Comparison of ENCODE assay signal across 14 cellular contexts in genomic region chr1:15740833-15741182, GRCh38. TPM values are rescaled to one million over a fixed set of nuclear protein-coding genes. Genes with fewer than 3 reads are reported as not detected.
DNase-seq lines count a peak whose midpoint lies in the region; ATAC-seq and TF ChIP-seq lines count a peak whose summit lies in the region.
"Had no signal": no experiment of that assay in that cellular context is flagged by ENCODE, and none has a peak within 500 bp of the region (broad histone marks: within the 10 kb centered on the region; RNA-seq: fewer than 3 reads in every experiment).

No MANE protein-coding gene starts in this region.

- no peaks in the 10 kb centered on the region for H3K79me2 ChIP-seq in MM.1S (ENCODE audit: low read length)

- H3K4me2 ChIP-seq in MM.1S (ENCODE audit: low read depth, low read length), result peak overlapping the region; percentile 19; the same call in 1 of the 2 replicates

- no peak overlapping the region for H3K4me3 ChIP-seq in MM.1S (ENCODE audit: low read length)
- H3K4me3 ChIP-seq in Peyer's patch, result no peak overlapping the region
- H3K4me3 ChIP-seq in mucosa of stomach (ENCODE audit: low read length), result no peak overlapping the region
- H3K4me3 ChIP-seq in thoracic aorta, result no peak overlapping the region
- H3K4me3 ChIP-seq: SK-N-MC had no signal

- TF ChIP-seq CTCF in MM.1S (IDR thresholded peaks at IDR 0.05; ENCODE audit: low read length) (no peak), Peyer's patch (IDR thresholded peaks at IDR 0.05) (no peak), thoracic aorta (IDR thresholded peaks at IDR 0.05) (no peak), chondrocyte (IDR thresholded peaks at IDR 0.05) (no peak)

- H3K36me3 Mint-ChIP-seq in chondrocyte (ENCODE audit: low read depth), result peaks cover 2% of the 10 kb centered on the region

- H3K9ac ChIP-seq in MM.1S (ENCODE audit: low read length) (no peak overlapping the region), mucosa of stomach (ENCODE audit: low read length) (peak overlapping the region; percentile 3)
- H3K9ac ChIP-seq: KMS-11 had no signal

- no peak overlapping the region for H3K4me3 Mint-ChIP-seq in chondrocyte (ENCODE audit: unreplicated experiment)
- H3K4me3 Mint-ChIP-seq: CD14-positive monocyte, HFFc6 had no signal

- peaks cover 10% of the 10 kb centered on the region for H3K4me1 Mint-ChIP-seq in chondrocyte (ENCODE audit: low read depth)

- no peak overlapping the region for H3K27ac Mint-ChIP-seq in chondrocyte (ENCODE audit: unreplicated experiment)
- H3K27ac Mint-ChIP-seq: HFFc6 had no signal

- H3K9me3 ChIP-seq in MM.1S (replicated peaks; ENCODE audit: insufficient read depth, low read length), result no peaks in the 10 kb centered on the region
- no peaks in the 10 kb centered on the region for H3K9me3 ChIP-seq in Peyer's patch
- H3K9me3 ChIP-seq in mucosa of stomach (ENCODE audit: control insufficient read depth, low read length), result no peaks in the 10 kb centered on the region
- no peaks in the 10 kb centered on the region for H3K9me3 ChIP-seq in thoracic aorta

- H3K9me2 ChIP-seq in MM.1S (replicated peaks; ENCODE audit: insufficient read depth, low read length), result no peaks in the 10 kb centered on the region

- H3K4me1 ChIP-seq in MM.1S (ENCODE audit: low read length) (no peaks in the 10 kb centered on the region), Peyer's patch (peaks cover 0 to 29% (median 3%) of the 10 kb centered on the region in 4 donors), mucosa of stomach (ENCODE audit: control insufficient read depth, insufficient read depth, low read length) (peaks cover 42% of the 10 kb centered on the region), thoracic aorta (ENCODE audit: control insufficient read depth in 1 of 2, low read depth in 2 of 2) (peaks cover 16 to 53% of the 10 kb centered on the region in 2 donors)

- H3K27me3 ChIP-seq in MM.1S (replicated peaks; ENCODE audit: insufficient read depth, low read length) (no peaks in the 10 kb centered on the region), Peyer's patch (no peaks in the 10 kb centered on the region), mucosa of stomach (ENCODE audit: control insufficient read depth, insufficient read depth, low read length) (no peaks in the 10 kb centered on the region), thoracic aorta (replicated peaks; ENCODE audit: insufficient read depth) (no peaks in the 10 kb centered on the region)

- H3K27me3 Mint-ChIP-seq in chondrocyte (ENCODE audit: low read depth), result no peaks in the 10 kb centered on the region

- H4K20me1 ChIP-seq in MM.1S (ENCODE audit: insufficient read depth, low read length), result no peaks in the 10 kb centered on the region

- no peak for TF ChIP-seq POLR2A in Peyer's patch (IDR thresholded peaks at IDR 0.05)

- no peaks in the 10 kb centered on the region for H3F3A ChIP-seq in MM.1S (ENCODE audit: insufficient read depth, low read length)

- no peak overlapping the region for H3K27ac ChIP-seq in MM.1S (ENCODE audit: low read length)
- peak overlapping the region in 3 of 4 donors; percentile 11 to 88 (median 85) for H3K27ac ChIP-seq in Peyer's patch
- H3K27ac ChIP-seq in thoracic aorta, result peak overlapping the region; percentile 14 to 25
- H3K27ac ChIP-seq: KMS-11, SK-N-MC had no signal

- H3K9me3 Mint-ChIP-seq in chondrocyte (ENCODE audit: low read depth), result no peaks in the 10 kb centered on the region
- H3K9me3 Mint-ChIP-seq: HFFc6 had no signal

- no peak for ATAC-seq in thoracic aorta (ENCODE audit: insufficient number of reproducible peaks, low FRiP score, low read depth)

- no peak overlapping the region for H2AFZ ChIP-seq in MM.1S (ENCODE audit: low read length)

- no peak for DNase-seq in MM.1S
- no peak for DNase-seq in Peyer's patch
- DNase-seq in thoracic aorta (ENCODE audit: low spot score), result no peak
- no peak for DNase-seq in NCI-H1417 treated with DMSO at 0.1 percent for 48 hours (lab: John Stamatoyannopoulos, UW)
- no peak for DNase-seq in NOMO-1 (lab: John Stamatoyannopoulos, UW; ENCODE audit: unreplicated experiment in 2 of 2)
- DNase-seq in chondrocyte (ENCODE audit: low spot score), result no peak
- DNase-seq: NCI-H446 treated with DMSO at 0.1 percent for 48 hours had no signal

- H3K36me3 ChIP-seq in MM.1S (replicated peaks; ENCODE audit: insufficient read depth, low read length) (no peaks in the 10 kb centered on the region), Peyer's patch (peaks cover 0 to 6% (median 0%) of the 10 kb centered on the region in 3 donors), mucosa of stomach (ENCODE audit: control insufficient read depth, insufficient read depth, low read length) (no peaks in the 10 kb centered on the region), thoracic aorta (peaks cover 6% of the 10 kb centered on the region)

RNA-seq across cellular contexts. Expression of gene TMEM82, which starts 1.5 kb away (rescaled TPM):
- total RNA-seq in Peyer's patch, result 10 to 100 TPM in 3 of 4 donors, 1 to 10 TPM in 1; 2.5 to 42.4 (median 32.7) TPM
- not detected for total RNA-seq in thoracic aorta
- not detected in 3 replicates for total RNA-seq in chondrocyte
- total RNA-seq: HFFc6, M059J, Right ventricle myocardium superior had no signal

RNA-seq across cellular contexts. Expression of gene SLC25A34, which starts 4.8 kb away (rescaled TPM):
- total RNA-seq in Peyer's patch (100 to 1,000 TPM in 1 of 4 donors, 10 to 100 TPM in 3; 32.2 to 127 (median 69.5) TPM), thoracic aorta (1 to 10 TPM; 2.4 to 7.5 TPM), chondrocyte (0.90 to 1.9 TPM (median 1.3 TPM) in 3 replicates)

RNA-seq across cellular contexts. Expression of gene FBLIM1, which starts 17.8 kb away (rescaled TPM):
- 100 to 1,000 TPM in 3 of 4 donors, 10 to 100 TPM in 1; 50.3 to 502 (median 337) TPM for total RNA-seq in Peyer's patch
- total RNA-seq in thoracic aorta, result 100 to 1,000 TPM; 731 to 997 TPM
- total RNA-seq in chondrocyte, result 191 to 492 TPM (median 490 TPM) in 3 replicates

RNA-seq across cellular contexts. Expression of gene PLEKHM2, which starts 56.7 kb away (rescaled TPM):
- 10 to 100 TPM; 20.0 to 63.5 (median 37.7) TPM for total RNA-seq in Peyer's patch
- 10 to 100 TPM; 53.7 to 74.6 TPM for total RNA-seq in thoracic aorta
- 63.6 to 68.3 TPM (median 66.0 TPM) in 3 replicates for total RNA-seq in chondrocyte
